In the genomic region with DNA sequence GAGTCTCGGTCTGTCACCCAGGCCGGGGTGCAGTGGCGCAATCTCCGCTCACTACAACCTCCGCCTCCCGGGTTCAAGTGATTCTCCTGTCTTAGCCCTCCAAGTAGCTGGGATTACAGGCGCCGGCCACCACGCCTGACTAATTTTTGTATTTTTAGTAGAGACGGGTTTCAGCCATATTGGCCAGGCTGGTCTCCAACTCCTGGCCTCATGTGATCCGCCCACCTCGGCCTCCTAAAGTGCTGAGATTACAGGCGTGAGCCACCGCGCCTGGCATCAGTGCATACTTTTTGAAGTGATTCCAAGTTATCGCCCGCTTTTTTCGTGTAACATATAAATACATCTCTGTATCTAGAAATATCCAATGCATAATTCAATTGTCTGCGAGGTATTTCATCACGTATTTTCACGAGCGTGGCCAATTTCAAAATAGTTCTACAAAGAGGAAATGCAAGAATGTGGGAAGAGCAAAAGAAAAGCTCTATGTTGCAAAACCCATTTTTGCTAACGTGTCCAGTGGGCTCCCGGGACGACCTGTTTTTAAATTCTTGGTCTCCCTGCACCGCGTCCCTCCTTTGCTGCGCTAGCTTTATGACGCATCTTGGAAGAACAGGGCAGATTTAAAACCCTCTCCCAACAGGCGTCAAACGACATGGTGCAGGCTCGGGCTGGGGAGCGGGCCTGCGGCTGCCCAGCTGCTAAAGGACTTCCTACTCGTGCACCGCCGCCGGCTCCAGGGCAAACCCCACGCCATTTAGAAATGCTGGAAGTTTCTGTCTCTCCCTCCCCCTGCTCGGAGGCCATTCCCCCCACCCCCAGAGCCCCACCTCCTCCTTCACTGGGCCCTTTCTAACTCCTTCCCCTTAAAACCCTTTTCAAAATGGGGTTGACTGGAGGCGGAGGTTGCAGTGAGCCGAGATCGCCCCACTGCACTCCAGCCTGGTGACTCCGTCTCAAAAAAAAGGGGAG, we compare ENCODE assay signal across 9 cellular contexts. TPM values are rescaled to one million over a fixed set of nuclear protein-coding genes. Genes with fewer than 3 reads are reported as not detected.
A peak's percentile ranks its signal among the peaks of the same experiment; 100 is the strongest.
DNase-seq lines count a peak whose midpoint lies in the region; ATAC-seq, FAIRE-seq and TF ChIP-seq lines count a peak whose summit lies in the region.
"Had no signal": no experiment of that assay in that cellular context is flagged by ENCODE, and none has a peak within 500 bp of the region (broad histone marks: within the 10 kb centered on the region; RNA-seq: fewer than 3 reads in every experiment).

No MANE protein-coding gene starts in this region.

- no peak for TF ChIP-seq CTCF in K562 (IDR thresholded peaks at IDR 0.05 in 2 of 3, conservative IDR thresholded peaks at IDR 0.05 in 1 of 3; ENCODE audit: insufficient read depth in 2 of 3, low read depth in 1 of 3, low read length in 3 of 3)
- no peak for TF ChIP-seq CTCF in progenitor cell of endocrine pancreas (IDR thresholded peaks at IDR 0.05; ENCODE audit: unreplicated experiment)

- no peak for TF ChIP-seq POLR2A in K562 (conservative IDR thresholded peaks at IDR 0.05)

- peaks cover 23% of the 10 kb centered on the region for H3K4me1 Mint-ChIP-seq in progenitor cell of endocrine pancreas (ENCODE audit: low read depth)

- H3K4me3 ChIP-seq in K562 = peak overlapping the region; percentile 75

- H3K27me3 ChIP-seq in K562 (ENCODE audit: control insufficient read depth in 2 of 2, insufficient read depth in 2 of 2, low read length in 2 of 2) = no peaks in the 10 kb centered on the region

- H3K36me3 ChIP-seq in K562 (ENCODE audit: control insufficient read depth, insufficient read depth, low read length) = peaks cover 4% of the 10 kb centered on the region; the same call in 2 of the 3 replicates

- H3K27me3 Mint-ChIP-seq in progenitor cell of endocrine pancreas = no peaks in the 10 kb centered on the region

- TF ChIP-seq RAD21 in K562 (CRISPR knock-in tag; conservative IDR thresholded peaks at IDR 0.05 in 1 of 2, IDR thresholded peaks at IDR 0.05 in 1 of 2) = no peak

- FAIRE-seq in K562 (lab: Jason Lieb, UNC) = no peak
- FAIRE-seq: A204.1 had no signal

- H3K4me2 ChIP-seq in K562 (ENCODE audit: insufficient read depth, low read length) = no peak overlapping the region

- CTCF ChIA-PET in K562 (lab: Yijun Ruan, JAX; ENCODE audit: low intra/inter-chr PET ratio) = no interaction called here

- H4K20me1 ChIP-seq in K562 (replicated peaks; ENCODE audit: control insufficient read depth, insufficient read depth, low read length) = no peaks in the 10 kb centered on the region; the same call in 1 of the 2 replicates

- peak; percentile 4; the same call in 1 of the 3 replicates for ATAC-seq in K562
- ATAC-seq in HG02970 (IDR thresholded peaks at IDR 0.05; ENCODE audit: low FRiP score, unreplicated experiment) = no peak
- ATAC-seq in HG02840 (IDR thresholded peaks at IDR 0.05; ENCODE audit: low FRiP score, unreplicated experiment) = no peak

- H3K4me3 Mint-ChIP-seq in progenitor cell of endocrine pancreas (ENCODE audit: low read depth) = peak overlapping the region; percentile 77

- no peaks in the 10 kb centered on the region for H3K9me1 ChIP-seq in K562 (ENCODE audit: control insufficient read depth, insufficient read depth, low read length)

- no peak for TF ChIP-seq EP300 in K562 (IDR thresholded peaks at IDR 0.05; ENCODE audit: low read length)

- H3K36me3 Mint-ChIP-seq in progenitor cell of endocrine pancreas (ENCODE audit: insufficient read depth) = no peaks in the 10 kb centered on the region

- WGBS in K562 (ENCODE audit: insufficient coverage, low coverage, missing lambda C conversion rate) = 90% methylated on average over 39 of the region's 44 CpGs

- in situ Hi-C loops in K562 (cut with MboI) = no loop called here

- peaks cover 37% of the 10 kb centered on the region for H3K79me2 ChIP-seq in K562 (ENCODE audit: control insufficient read depth, insufficient read depth, low read length)

- POLR2A ChIA-PET in K562 (lab: Yijun Ruan, JAX) = interaction anchor here (1.0 kb wide), 1 partner anchor 9 kb away, joined by 3 read pairs; no protein-coding TSS in a partner anchor

- intact Hi-C loops in K562 (cut with micrococcal nuclease) = loop anchor here (5.0 kb wide), 1 partner anchor 140 kb away; a partner anchor contains a TSS

- H3K27ac Mint-ChIP-seq in progenitor cell of endocrine pancreas = peak overlapping the region; percentile 92

- H3K9me3 ChIP-seq in K562 (replicated peaks; ENCODE audit: control insufficient read depth, insufficient read depth, low read depth, low read length) = no peaks in the 10 kb centered on the region

- H3K9me3 Mint-ChIP-seq in progenitor cell of endocrine pancreas (ENCODE audit: low read depth) = no peaks in the 10 kb centered on the region

- peaks cover 8 to 35% of the 10 kb centered on the region in 2 experiments; a peak in 4 of 5 replicates for H3K4me1 ChIP-seq in K562 (replicated peaks in 1 of 2; ENCODE audit: control insufficient read depth in 2 of 2, insufficient read depth in 2 of 2, low read length in 2 of 2)

- DNase-seq in DMS53 (lab: John Stamatoyannopoulos, UW) (peak; percentile 31), DMS53 treated with DMSO at 0.1 percent for 48 hours (lab: John Stamatoyannopoulos, UW; ENCODE audit: unreplicated experiment) (no peak), MV-4-11 (lab: John Stamatoyannopoulos, UW) (peak; percentile 97), K562 (ENCODE audit: extremely low read depth in 1 of 4, low spot score in 3 of 4) (peak in 1 of 4 experiments; percentile 55), hypothalamus (lab: John Stamatoyannopoulos, UW) (peak in 40 of 51 donors; percentile 6 to 84 (median 25)), progenitor cell of endocrine pancreas (ENCODE audit: low spot score, unreplicated experiment) (no peak)

- no TSS peak for BruUV-seq in K562 (replicated peaks; lab: Mats Ljungman, UMichigan)

- peak overlapping the region in 1 of 2 experiments; percentile 99; a peak in 1 of 4 replicates for H3K9ac ChIP-seq in K562 (ENCODE audit: insufficient read depth in 1 of 2, low read depth in 2 of 2, low read length in 2 of 2)

- H3K27ac ChIP-seq in K562 (ENCODE audit: extremely low read depth, low read depth, low read length) = peak overlapping the region; percentile 84; the same call in 1 of the 3 replicates

- H2AFZ ChIP-seq in K562 (ENCODE audit: low read depth, low read length) = peak overlapping the region; percentile 77

TF ChIP-seq in K562, 482 proteins besides CTCF, POLR2A, EP300 and RAD21 (continues in another document):
- TF ChIP-seq, protein P1, sequence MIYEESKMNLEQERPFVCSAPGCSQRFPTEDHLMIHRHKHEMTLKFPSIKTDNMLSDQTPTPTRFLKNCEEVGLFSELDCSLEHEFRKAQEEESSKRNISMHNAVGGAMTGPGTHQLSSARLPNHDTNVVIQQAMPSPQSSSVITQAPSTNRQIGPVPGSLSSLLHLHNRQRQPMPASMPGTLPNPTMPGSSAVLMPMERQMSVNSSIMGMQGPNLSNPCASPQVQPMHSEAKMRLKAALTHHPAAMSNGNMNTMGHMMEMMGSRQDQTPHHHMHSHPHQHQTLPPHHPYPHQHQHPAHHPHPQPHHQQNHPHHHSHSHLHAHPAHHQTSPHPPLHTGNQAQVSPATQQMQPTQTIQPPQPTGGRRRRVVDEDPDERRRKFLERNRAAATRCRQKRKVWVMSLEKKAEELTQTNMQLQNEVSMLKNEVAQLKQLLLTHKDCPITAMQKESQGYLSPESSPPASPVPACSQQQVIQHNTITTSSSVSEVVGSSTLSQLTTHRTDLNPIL (CRISPR knock-in tag; IDR thresholded peaks at IDR 0.05) = no peak
- TF ChIP-seq CEBPB (tag; IDR thresholded peaks at IDR 0.05) = peak; percentile 47; the same call in 1 of the 2 replicates
- no peak for TF ChIP-seq XRCC3 (IDR thresholded peaks at IDR 0.05)
- TF ChIP-seq CEBPG (CRISPR knock-in tag; IDR thresholded peaks at IDR 0.05) = no peak
- peak; percentile 12 to 27; a peak in 1 of 4 replicates for TF ChIP-seq CEBPG (tag; conservative IDR thresholded peaks at IDR 0.05 in 1 of 2, IDR thresholded peaks at IDR 0.05 in 1 of 2)
- TF ChIP-seq, protein P2, sequence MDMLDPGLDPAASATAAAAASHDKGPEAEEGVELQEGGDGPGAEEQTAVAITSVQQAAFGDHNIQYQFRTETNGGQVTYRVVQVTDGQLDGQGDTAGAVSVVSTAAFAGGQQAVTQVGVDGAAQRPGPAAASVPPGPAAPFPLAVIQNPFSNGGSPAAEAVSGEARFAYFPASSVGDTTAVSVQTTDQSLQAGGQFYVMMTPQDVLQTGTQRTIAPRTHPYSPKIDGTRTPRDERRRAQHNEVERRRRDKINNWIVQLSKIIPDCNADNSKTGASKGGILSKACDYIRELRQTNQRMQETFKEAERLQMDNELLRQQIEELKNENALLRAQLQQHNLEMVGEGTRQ (CRISPR knock-in tag; IDR thresholded peaks at IDR 0.05) = no peak
- no peak for TF ChIP-seq BCL6 (CRISPR knock-in tag; IDR thresholded peaks at IDR 0.05)
- no peak for TF ChIP-seq ZNF778 (CRISPR knock-in tag; IDR thresholded peaks at IDR 0.05)
- no peak for TF ChIP-seq MBD2 (IDR thresholded peaks at IDR 0.05; ENCODE audit: borderline replicate concordance, low read depth)
- TF ChIP-seq OTX1 (CRISPR knock-in tag; IDR thresholded peaks at IDR 0.05) = no peak
- peak; percentile 46; the same call in 1 of the 2 replicates for TF ChIP-seq EGR1 (conservative IDR thresholded peaks at IDR 0.05)

RNA-seq across cellular contexts. Expression of a gene that starts 0.9 kb away (rescaled TPM):
- total RNA-seq in K562 (2011; cell fraction: chromatin; rRNA removed; ENCODE audit: low replicate concordance) = 16.2 and 26.5 TPM in 2 replicates
- total RNA-seq in K562 (2011; cell fraction: nucleolus; rRNA removed) = 28.2 and 28.3 TPM in 2 replicates
- total RNA-seq in K562 (2011; cell fraction: nucleoplasm; rRNA removed) = 31.7 and 44.8 TPM in 2 replicates
- 19.4 and 24.2 TPM in 2 replicates for total RNA-seq in K562 (2014; rRNA removed)
- total RNA-seq in K562 (2014; rRNA removed; fragmentation: Illumina TruSeq; extraction: Trizol) = 28.5 and 31.3 TPM in 2 replicates
- total RNA-seq in K562 (2015; rRNA removed; fragmentation: Illumina TruSeq; extraction: Trizol) = 31.3 and 36.8 TPM in 2 replicates
- total RNA-seq in K562 (2021) = 28.5 and 29.5 TPM in 2 replicates
- 58.0 and 81.8 TPM in 2 replicates for polyA plus RNA-seq in K562 (2011; rRNA removed)
- 45.1 and 64.7 TPM in 2 replicates for polyA plus RNA-seq in K562 (2011; cell fraction: cytosol; rRNA removed)
- polyA plus RNA-seq in K562 (2011; cell fraction: nucleus; rRNA removed) = 34.8 and 50.8 TPM in 2 replicates
- 24.4 and 31.8 TPM in 2 replicates for polyA plus RNA-seq in K562 (2012)
- polyA plus RNA-seq in K562 (2014; fragmentation: Illumina TruSeq; extraction: Trizol) = 35.4 and 44.8 TPM in 2 replicates
- polyA plus RNA-seq in K562 (2014; fragmentation: Nextera tagmentation; extraction: Ambion mirVana) = 1 to 10 TPM; 6.7 to 8.4 TPM
- 27.8 and 32.9 TPM in 2 replicates for polyA plus RNA-seq in K562 (2014; rRNA removed)
- polyA minus RNA-seq in K562 (2011; rRNA and poly(A)+ RNA removed) = 43.8 and 53.1 TPM in 2 replicates
- polyA minus RNA-seq in K562 (2011; cell fraction: cytosol; rRNA and poly(A)+ RNA removed) = 26.9 and 27.4 TPM in 2 replicates
- 13.1 and 19.8 TPM in 2 replicates for polyA minus RNA-seq in K562 (2011; cell fraction: nucleus; rRNA and poly(A)+ RNA removed)
- 63.0 and 65.3 TPM in 2 replicates for total RNA-seq in progenitor cell of endocrine pancreas

Comparison
In these comparisons a context has a peak if more than half of its experiments do, and no peak if none do; other contexts are left out.
1. DNase-seq: peak in DMS53 (single experiment), MV-4-11 (single experiment) and hypothalamus (40 of 51); none in DMS53 treated with DMSO at 0.1 percent for 48 hours (single experiment) and progenitor cell of endocrine pancreas (single experiment).